Comparison of ENCODE assay signal across 29 cellular contexts in genomic region chr6:102494808-102495207, GRCh38.
"Had no signal": no experiment of that assay in that cellular context is flagged by ENCODE, and none has a peak within 500 bp of the region (broad histone marks: within the 10 kb centered on the region; RNA-seq: fewer than 3 reads in every experiment).

No MANE protein-coding gene starts in this region.

- DNase-seq: activated effector memory CD4-positive, alpha-beta T cell treated with anti-CD3 and anti-CD28 coated beads, Interleukin-2, amount 50 U/mL, for 16 hours; activated effector memory CD4-positive, alpha-beta T cell treated with Interleukin-2 at 50 U/mL for 16 hours; activated gamma-delta T cell; activated gamma-delta T cell treated with Interleukin-2 at 50 U/mL for 16 hours; activated naive CD4-positive, alpha-beta T cell; activated naive CD4-positive, alpha-beta T cell treated with anti-CD3 and anti-CD28 coated beads for 36 hours; activated naive CD4-positive, alpha-beta T cell treated with anti-CD3 and anti-CD28 coated beads, Interleukin-2, amount 10 ng/mL, durations not matched to agents 7 days and 5 days; activated naive CD4-positive, alpha-beta T cell treated with anti-CD3 and anti-CD28 coated beads, Interleukin-2, amount 50 U/mL, for 16 hours; activated naive CD4-positive, alpha-beta T cell treated with Interleukin-2 at 50 U/mL for 16 hours; activated naive CD8-positive, alpha-beta T cell treated with anti-CD3 and anti-CD28 coated beads for 36 hours; activated naive CD8-positive, alpha-beta T cell treated with anti-CD3 and anti-CD28 coated beads, Interleukin-2, amount 10 ng/mL, durations not matched to agents 7 days and 5 days; activated naive CD8-positive, alpha-beta T cell treated with anti-CD3 and anti-CD28 coated beads, Interleukin-2, amount 50 U/mL, for 24 hours; activated T-cell treated with anti-CD3 and anti-CD28 coated beads, Interleukin-2, amount 50 U/mL, for 1 hour; activated T-cell treated with anti-CD3 and anti-CD28 coated beads, Interleukin-2, amount 50 U/mL, for 24 hours; activated T-cell treated with anti-CD3 and anti-CD28 coated beads, Interleukin-2, amount 50 U/mL, for 4 hours; activated T-cell treated with anti-CD3 and anti-CD28 coated beads, Interleukin-2, amount 50 U/mL, for 48 hours; activated T-cell treated with anti-CD3 and anti-CD28 coated beads, Interleukin-2, amount 50 U/mL, for 72 hours; adrenal gland; amniotic stem cell; amygdala; anterior cingulate cortex; aorta; body of pancreas; brain microvascular endothelial cell; caudate nucleus; central memory CD4-positive, alpha-beta T cell; cerebellar nuclear complex had no signal

- ATAC-seq: activated naive CD4-positive, alpha-beta T cell treated with anti-CD3 and anti-CD28 coated beads, Interleukin-2, amount 50 U/mL, for 72 hours; activated naive CD8-positive, alpha-beta T cell treated with anti-CD3 and anti-CD28 coated beads, Interleukin-2, amount 50 U/mL, for 24 hours; activated T-cell treated with anti-CD3 and anti-CD28 coated beads, Interleukin-2, amount 50 U/mL, for 4 hours; activated T-cell treated with anti-CD3 and anti-CD28 coated beads, Interleukin-2, amount 50 U/mL, for 72 hours; activated T-helper 17 cell treated with anti-CD3 and anti-CD28 coated beads, Interleukin-2, amount 50 U/mL, for 72 hours; body of pancreas had no signal
